Comparison of ENCODE assay signal across 11 cellular contexts in genomic region chr1:117171900-117172501, GRCh38. TPM values are rescaled to one million over a fixed set of nuclear protein-coding genes. Genes with fewer than 3 reads are reported as not detected.
DNase-seq lines count a peak whose midpoint lies in the region; ATAC-seq and TF ChIP-seq lines count a peak whose summit lies in the region.
"Had no signal": no experiment of that assay in that cellular context is flagged by ENCODE, and none has a peak within 500 bp of the region (broad histone marks: within the 10 kb centered on the region; RNA-seq: fewer than 3 reads in every experiment).

No MANE protein-coding gene starts in this region.

- no peak for TF ChIP-seq CTCF in upper lobe of left lung (IDR thresholded peaks at IDR 0.05)

- peak; percentile 20 to 76 for DNase-seq in NCI-H524 (lab: John Stamatoyannopoulos, UW)
- DNase-seq in NCI-H524 treated with DMSO at 0.1 percent for 48 hours (lab: John Stamatoyannopoulos, UW): no peak
- DNase-seq in cerebellar cortex (ENCODE audit: low spot score): peak; percentile 77
- peak; percentile 96 for DNase-seq in kidney tubule cell (ENCODE audit: low spot score)
- peak; percentile 25 to 73 for DNase-seq in upper lobe of left lung
- DNase-seq in T1000 (lab: John Stamatoyannopoulos, UW): no peak
- no peak for DNase-seq in activated naive CD4-positive, alpha-beta T cell treated with anti-CD3 and anti-CD28 coated beads, Interleukin-2, amount 10 ng/mL, durations not matched to agents 7 days and 5 days
- DNase-seq: activated naive CD8-positive, alpha-beta T cell treated with anti-CD3 and anti-CD28 coated beads, Interleukin-2, amount 10 ng/mL, durations not matched to agents 7 days and 5 days had no signal

- no peak overlapping the region for H3K4me3 ChIP-seq in upper lobe of left lung
- H3K4me3 ChIP-seq: A549 had no signal

- H3K9me3 Mint-ChIP-seq in activated naive CD4-positive, alpha-beta T cell treated with anti-CD3 and anti-CD28 coated beads, Interleukin-2, amount 10 ng/mL, durations not matched to agents 7 days and 5 days: no peaks in the 10 kb centered on the region
- H3K9me3 Mint-ChIP-seq: activated naive CD8-positive, alpha-beta T cell treated with anti-CD3 and anti-CD28 coated beads, Interleukin-2, amount 10 ng/mL, durations not matched to agents 7 days and 5 days had no signal

- CTCF ChIA-PET in activated naive CD4-positive, alpha-beta T cell treated with anti-CD3 and anti-CD28 coated beads, Interleukin-2, amount 10 ng/mL, durations not matched to agents 7 days and 5 days (lab: Charles Lee): no interaction called here

- H3K4me1 ChIP-seq in upper lobe of left lung: no peaks in the 10 kb centered on the region
- H3K4me1 ChIP-seq: A549 had no signal

- 77 to 81% methylated on average over 18 of the region's 18 CpGs for WGBS in upper lobe of left lung, 2 donors

- no peak overlapping the region for H3K27ac Mint-ChIP-seq in activated naive CD4-positive, alpha-beta T cell treated with anti-CD3 and anti-CD28 coated beads, Interleukin-2, amount 10 ng/mL, durations not matched to agents 7 days and 5 days
- H3K27ac Mint-ChIP-seq: activated naive CD8-positive, alpha-beta T cell treated with anti-CD3 and anti-CD28 coated beads, Interleukin-2, amount 10 ng/mL, durations not matched to agents 7 days and 5 days had no signal

- TF ChIP-seq POLR2A in upper lobe of left lung (IDR thresholded peaks at IDR 0.05): no peak

- no peak overlapping the region for H3K27ac ChIP-seq in upper lobe of left lung
- H3K27ac ChIP-seq: A549 had no signal

- H3K36me3 Mint-ChIP-seq in activated naive CD4-positive, alpha-beta T cell treated with anti-CD3 and anti-CD28 coated beads, Interleukin-2, amount 10 ng/mL, durations not matched to agents 7 days and 5 days: no peaks in the 10 kb centered on the region
- H3K36me3 Mint-ChIP-seq: activated naive CD8-positive, alpha-beta T cell treated with anti-CD3 and anti-CD28 coated beads, Interleukin-2, amount 10 ng/mL, durations not matched to agents 7 days and 5 days had no signal

- no peak for TF ChIP-seq EP300 in upper lobe of left lung (IDR thresholded peaks at IDR 0.05)

- H3K4me3 Mint-ChIP-seq in activated naive CD4-positive, alpha-beta T cell treated with anti-CD3 and anti-CD28 coated beads, Interleukin-2, amount 10 ng/mL, durations not matched to agents 7 days and 5 days: no peak overlapping the region
- H3K4me3 Mint-ChIP-seq: activated naive CD8-positive, alpha-beta T cell treated with anti-CD3 and anti-CD28 coated beads, Interleukin-2, amount 10 ng/mL, durations not matched to agents 7 days and 5 days had no signal

- no peaks in the 10 kb centered on the region for H3K36me3 ChIP-seq in upper lobe of left lung

- no peaks in the 10 kb centered on the region for H3K4me1 Mint-ChIP-seq in activated naive CD4-positive, alpha-beta T cell treated with anti-CD3 and anti-CD28 coated beads, Interleukin-2, amount 10 ng/mL, durations not matched to agents 7 days and 5 days
- H3K4me1 Mint-ChIP-seq: activated naive CD8-positive, alpha-beta T cell treated with anti-CD3 and anti-CD28 coated beads, Interleukin-2, amount 10 ng/mL, durations not matched to agents 7 days and 5 days had no signal

- ATAC-seq in upper lobe of left lung (ENCODE audit: low FRiP score in 2 of 2) (peak; percentile 19 to 55), HG03175 (IDR thresholded peaks at IDR 0.05; ENCODE audit: unreplicated experiment) (no peak)
- ATAC-seq: A549 had no signal

- H3K9me3 ChIP-seq in upper lobe of left lung: no peaks in the 10 kb centered on the region
- H3K9me3 ChIP-seq: A549 had no signal

- no peaks in the 10 kb centered on the region for H3K27me3 ChIP-seq in upper lobe of left lung

- peaks cover 10% of the 10 kb centered on the region for H3K27me3 Mint-ChIP-seq in activated naive CD4-positive, alpha-beta T cell treated with anti-CD3 and anti-CD28 coated beads, Interleukin-2, amount 10 ng/mL, durations not matched to agents 7 days and 5 days

RNA-seq across cellular contexts. Expression of gene VTCN1, which starts 38.7 kb away (rescaled TPM):
- 1 to 10 TPM in 2 of 6 donors, under 1 TPM in 1, not detected in 3; 0.44 to 1.7 (median 1.2) TPM for total RNA-seq in upper lobe of left lung
- total RNA-seq: activated naive CD8-positive, alpha-beta T cell treated with anti-CD3 and anti-CD28 coated beads, Interleukin-2, amount 10 ng/mL, durations not matched to agents 7 days and 5 days; LHCN-M2 had no signal

RNA-seq across cellular contexts. Expression of gene TRIM45, which starts 50.5 kb away (rescaled TPM):
- total RNA-seq in upper lobe of left lung: 1 to 10 TPM in 5 of 6 donors, under 1 TPM in 1; 0.30 to 7.3 (median 2.3) TPM

Comparison
In these comparisons a context has a peak if more than half of its experiments do, and no peak if none do; other contexts are left out.
1. DNase-seq: peak in NCI-H524 (2 of 2), cerebellar cortex (single experiment), kidney tubule cell (single experiment) and upper lobe of left lung (2 of 2); none in NCI-H524 treated with DMSO at 0.1 percent for 48 hours (single experiment), T1000 (single experiment) and activated naive CD4-positive, alpha-beta T cell treated with anti-CD3 and anti-CD28 coated beads, Interleukin-2, amount 10 ng/mL, durations not matched to agents 7 days and 5 days (single experiment).